In the genomic region with DNA sequence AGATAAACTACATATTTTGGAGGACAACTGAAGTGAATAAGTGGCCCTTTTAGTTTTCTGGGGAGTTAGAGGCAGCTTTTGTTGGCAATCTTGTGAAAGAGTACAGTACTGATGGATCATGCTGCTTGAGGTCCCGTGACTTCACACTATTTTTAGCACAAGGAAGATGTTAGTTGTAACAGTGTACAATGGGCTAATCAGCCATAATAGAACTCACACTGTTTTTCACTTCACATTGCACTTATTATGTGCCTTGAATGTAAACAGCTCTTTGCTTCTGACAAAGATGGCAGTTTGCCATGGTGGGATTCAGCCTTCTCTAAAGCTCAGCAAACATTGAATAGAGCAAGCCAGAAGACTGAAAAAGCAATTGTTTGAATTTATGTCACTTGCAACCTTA, we compare ENCODE assay signal across 9 cellular contexts.
DNase-seq lines count a peak whose midpoint lies in the region; TF ChIP-seq lines count a peak whose summit lies in the region.
"Had no signal": no experiment of that assay in that cellular context is flagged by ENCODE, and none has a peak within 500 bp of the region (broad histone marks: within the 10 kb centered on the region; RNA-seq: fewer than 3 reads in every experiment).

No MANE protein-coding gene starts in this region.

- no peaks in the 10 kb centered on the region for H3K27me3 Mint-ChIP-seq in MCF 10A (ENCODE audit: insufficient read depth, unreplicated experiment)
- H3K27me3 Mint-ChIP-seq: central memory CD8-positive, alpha-beta T cell had no signal

- DNase-seq in NCI-H2171 treated with DMSO at 0.1 percent for 48 hours (lab: John Stamatoyannopoulos, UW) (peak; percentile 2), NCI-H2171 (lab: John Stamatoyannopoulos, UW) (no peak), NCI-H774 (lab: John Stamatoyannopoulos, UW) (peak; percentile 76), fibroblast of villous mesenchyme (ENCODE audit: low read depth) (peak; percentile 45), substantia nigra (lab: John Stamatoyannopoulos, UW) (peak in 39 of 49 donors; percentile 5 to 88 (median 41)), MCF 10A (ENCODE audit: unreplicated experiment) (no peak), T-helper 1 cell (no peak)
- DNase-seq in stimulated activated naive CD4-positive, alpha-beta T cell treated with Interleukin-2 at 50 U/mL for 16 hours (lab: John Stamatoyannopoulos, UW): no peak

- no peak overlapping the region for H3K4me3 Mint-ChIP-seq in MCF 10A (ENCODE audit: unreplicated experiment)
- H3K4me3 Mint-ChIP-seq: central memory CD8-positive, alpha-beta T cell had no signal

- POLR2A ChIA-PET in MCF 10A (lab: Yijun Ruan, JAX): no interaction called here

- H3K4me1 Mint-ChIP-seq in MCF 10A (ENCODE audit: insufficient read depth, unreplicated experiment): no peaks in the 10 kb centered on the region
- H3K4me1 Mint-ChIP-seq: central memory CD8-positive, alpha-beta T cell had no signal

- H3K4me3 ChIP-seq in fibroblast of villous mesenchyme (ENCODE audit: low read depth, low read length): no peak overlapping the region

- H3K9me3 Mint-ChIP-seq in MCF 10A (ENCODE audit: unreplicated experiment): peaks cover 15% of the 10 kb centered on the region

- CTCF ChIA-PET in MCF 10A (lab: Yijun Ruan, JAX): no interaction called here

- H3K27ac ChIP-seq in substantia nigra (ENCODE audit: low read depth, low read length, poor library complexity, severe bottlenecking): peak overlapping the region; percentile 87

- intact Hi-C loops in MCF 10A (cut with micrococcal nuclease): no loop called here

- BruUV-seq in MCF 10A (replicated peaks; lab: Mats Ljungman, UMichigan): no TSS peak

- no peaks in the 10 kb centered on the region for H3K36me3 Mint-ChIP-seq in MCF 10A (ENCODE audit: insufficient read depth, unreplicated experiment)

- TF ChIP-seq CTCF in fibroblast of villous mesenchyme (IDR thresholded peaks at IDR 0.05; ENCODE audit: insufficient read depth, low read depth, low read length): no peak
- TF ChIP-seq CTCF in MCF 10A (IDR thresholded peaks at IDR 0.05; ENCODE audit: unreplicated experiment): no peak

- no peak overlapping the region for H3K27ac Mint-ChIP-seq in MCF 10A (ENCODE audit: low read depth, unreplicated experiment)

Comparison
In these comparisons a context has a peak if more than half of its experiments do, and no peak if none do; other contexts are left out.
1. DNase-seq: peak in NCI-H2171 treated with DMSO at 0.1 percent for 48 hours (single experiment), NCI-H774 (single experiment), fibroblast of villous mesenchyme (single experiment) and substantia nigra (39 of 49); none in NCI-H2171 (single experiment), MCF 10A (single experiment), T-helper 1 cell (0 of 5) and stimulated activated naive CD4-positive, alpha-beta T cell treated with Interleukin-2 at 50 U/mL for 16 hours (single experiment).